Comparison of ENCODE assay signal across 15 cellular contexts in the genomic region with DNA sequence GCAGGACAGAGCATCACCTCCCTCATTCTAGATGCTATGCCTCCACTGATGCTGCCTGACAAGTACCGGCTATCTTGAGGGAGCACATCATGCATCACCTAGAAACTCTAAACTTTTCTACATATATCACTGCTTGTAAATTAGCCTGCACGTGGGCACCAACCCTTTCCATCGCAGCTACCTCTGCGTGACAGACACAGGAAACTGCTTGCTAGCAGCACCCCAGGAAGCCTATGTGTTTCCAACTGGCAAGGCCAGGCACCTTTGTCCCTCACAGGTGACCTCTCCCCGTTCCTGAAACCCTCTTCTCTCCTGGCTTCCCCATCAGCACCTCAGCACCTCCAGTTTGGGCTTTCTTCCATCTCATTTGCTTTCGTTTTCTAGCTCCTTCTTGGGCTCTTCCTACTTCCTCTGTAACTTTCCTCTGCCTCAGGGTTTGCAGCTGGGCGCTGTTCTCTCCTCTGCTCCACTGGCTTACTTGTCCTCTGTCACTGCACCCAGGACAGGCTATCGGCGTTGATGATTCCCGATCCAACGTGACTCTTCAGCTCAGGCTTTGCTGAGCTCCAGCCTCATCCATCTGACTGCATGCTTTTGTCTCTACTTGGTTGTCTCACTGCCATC.
DNase-seq lines count a peak whose midpoint lies in the region; ATAC-seq and TF ChIP-seq lines count a peak whose summit lies in the region.
"Had no signal": no experiment of that assay in that cellular context is flagged by ENCODE, and none has a peak within 500 bp of the region (broad histone marks: within the 10 kb centered on the region; RNA-seq: fewer than 3 reads in every experiment).

No MANE protein-coding gene starts in this region.

- no peak for DNase-seq in activated CD8-positive, alpha-beta memory T cell treated with anti-CD3 and anti-CD28 coated beads, Interleukin-2, amount 10 ng/mL, durations not matched to agents 7 days and 5 days
- DNase-seq in activated CD8-positive, alpha-beta memory T cell treated with anti-CD3 and anti-CD28 coated beads for 24 hours, result no peak
- DNase-seq in LNCaP clone FGC (ENCODE audit: low read depth) (no peak), anterior cingulate cortex (lab: John Stamatoyannopoulos, UW) (no peak)
- DNase-seq in activated naive CD8-positive, alpha-beta T cell treated with anti-CD3 and anti-CD28 coated beads, Interleukin-2, amount 10 ng/mL, durations not matched to agents 7 days and 5 days, result no peak
- DNase-seq in NK-92 treated with Interleukin-12 subunit alpha and Interleukin-12 subunit beta, amount 100 ng/mL, for 24 hours (lab: John Stamatoyannopoulos, UW), result no peak
- DNase-seq: activated CD4-positive, alpha-beta T cell treated with anti-CD3 and anti-CD28 coated beads for 1 hour; activated T-cell treated with anti-CD3 and anti-CD28 coated beads, Interleukin-2, amount 50 U/mL, for 1 hour; esophagus squamous epithelium; heart left ventricle; NCI-H1092 had no signal

- peak overlapping the region; percentile 57 for H3K4me2 ChIP-seq in parathyroid adenoma (ENCODE audit: low read length)

- no peak overlapping the region for H3K27ac Mint-ChIP-seq in activated CD8-positive, alpha-beta memory T cell treated with anti-CD3 and anti-CD28 coated beads, Interleukin-2, amount 10 ng/mL, durations not matched to agents 7 days and 5 days
- H3K27ac Mint-ChIP-seq in activated naive CD8-positive, alpha-beta T cell treated with anti-CD3 and anti-CD28 coated beads, Interleukin-2, amount 10 ng/mL, durations not matched to agents 7 days and 5 days, result no peak overlapping the region
- H3K27ac Mint-ChIP-seq: type B pancreatic cell had no signal

- no peaks in the 10 kb centered on the region for H3K9me3 Mint-ChIP-seq in activated CD8-positive, alpha-beta memory T cell treated with anti-CD3 and anti-CD28 coated beads, Interleukin-2, amount 10 ng/mL, durations not matched to agents 7 days and 5 days (ENCODE audit: low read depth)
- H3K9me3 Mint-ChIP-seq in activated naive CD8-positive, alpha-beta T cell treated with anti-CD3 and anti-CD28 coated beads, Interleukin-2, amount 10 ng/mL, durations not matched to agents 7 days and 5 days, result peaks cover 1% of the 10 kb centered on the region

- H2AFZ ChIP-seq in parathyroid adenoma, result peak overlapping the region; percentile 25

- H3K9me3 ChIP-seq in parathyroid adenoma (ENCODE audit: control insufficient read depth, low read length), result no peaks in the 10 kb centered on the region

- H3K27ac ChIP-seq in parathyroid adenoma, result no peak overlapping the region
- H3K27ac ChIP-seq: ascending aorta, esophagus squamous epithelium, heart left ventricle had no signal

- POLR2A ChIA-PET in activated naive CD8-positive, alpha-beta T cell treated with anti-CD3 and anti-CD28 coated beads, Interleukin-2, amount 10 ng/mL, durations not matched to agents 7 days and 5 days (lab: Charles Lee), result no interaction called here

- H3K36me3 Mint-ChIP-seq in activated CD8-positive, alpha-beta memory T cell treated with anti-CD3 and anti-CD28 coated beads, Interleukin-2, amount 10 ng/mL, durations not matched to agents 7 days and 5 days, result no peaks in the 10 kb centered on the region
- H3K36me3 Mint-ChIP-seq in activated naive CD8-positive, alpha-beta T cell treated with anti-CD3 and anti-CD28 coated beads, Interleukin-2, amount 10 ng/mL, durations not matched to agents 7 days and 5 days, result no peaks in the 10 kb centered on the region
- H3K36me3 Mint-ChIP-seq: type B pancreatic cell had no signal

- H3K4me1 ChIP-seq in parathyroid adenoma, result no peaks in the 10 kb centered on the region
- H3K4me1 ChIP-seq: ascending aorta, heart left ventricle had no signal

- peak overlapping the region; percentile 5 for H3K4me3 Mint-ChIP-seq in activated CD8-positive, alpha-beta memory T cell treated with anti-CD3 and anti-CD28 coated beads, Interleukin-2, amount 10 ng/mL, durations not matched to agents 7 days and 5 days
- H3K4me3 Mint-ChIP-seq in activated naive CD8-positive, alpha-beta T cell treated with anti-CD3 and anti-CD28 coated beads, Interleukin-2, amount 10 ng/mL, durations not matched to agents 7 days and 5 days, result peak overlapping the region; percentile 70
- H3K4me3 Mint-ChIP-seq: type B pancreatic cell had no signal

- peaks cover 2% of the 10 kb centered on the region for H3K27me3 ChIP-seq in parathyroid adenoma (ENCODE audit: control insufficient read depth, insufficient read depth, low read length)
- H3K27me3 ChIP-seq: ascending aorta had no signal

- TF ChIP-seq CTCF in LNCaP clone FGC (IDR thresholded peaks at IDR 0.05; ENCODE audit: control insufficient read depth, extremely low read depth, insufficient read depth) (no peak), parathyroid adenoma (IDR thresholded peaks at IDR 0.05) (no peak)

- H3K36me3 ChIP-seq in parathyroid adenoma (ENCODE audit: control insufficient read depth, insufficient read depth, low read length), result no peaks in the 10 kb centered on the region
- H3K36me3 ChIP-seq: ascending aorta, esophagus squamous epithelium, heart left ventricle had no signal

- H3K4me1 Mint-ChIP-seq in activated CD8-positive, alpha-beta memory T cell treated with anti-CD3 and anti-CD28 coated beads, Interleukin-2, amount 10 ng/mL, durations not matched to agents 7 days and 5 days, result no peaks in the 10 kb centered on the region
- peaks cover 3% of the 10 kb centered on the region for H3K4me1 Mint-ChIP-seq in activated naive CD8-positive, alpha-beta T cell treated with anti-CD3 and anti-CD28 coated beads, Interleukin-2, amount 10 ng/mL, durations not matched to agents 7 days and 5 days

- no peak for ATAC-seq in activated CD8-positive, alpha-beta memory T cell treated with anti-CD3 and anti-CD28 coated beads, Interleukin-2, amount 10 ng/mL, durations not matched to agents 7 days and 5 days
- ATAC-seq in activated naive CD8-positive, alpha-beta T cell treated with anti-CD3 and anti-CD28 coated beads, Interleukin-2, amount 10 ng/mL, durations not matched to agents 7 days and 5 days (ENCODE audit: low read depth), result no peak
- no peak for ATAC-seq in HG03108 (IDR thresholded peaks at IDR 0.05; ENCODE audit: unreplicated experiment)
- ATAC-seq: heart left ventricle had no signal

- H3K27me3 Mint-ChIP-seq in activated CD8-positive, alpha-beta memory T cell treated with anti-CD3 and anti-CD28 coated beads, Interleukin-2, amount 10 ng/mL, durations not matched to agents 7 days and 5 days, result no peaks in the 10 kb centered on the region
- peaks cover 11% of the 10 kb centered on the region for H3K27me3 Mint-ChIP-seq in activated naive CD8-positive, alpha-beta T cell treated with anti-CD3 and anti-CD28 coated beads, Interleukin-2, amount 10 ng/mL, durations not matched to agents 7 days and 5 days

- no peak overlapping the region for H3K9ac ChIP-seq in parathyroid adenoma

- no peaks in the 10 kb centered on the region for H3K79me2 ChIP-seq in parathyroid adenoma

- peak overlapping the region; percentile 11; the same call in 1 of the 2 replicates for H3K4me3 ChIP-seq in LNCaP clone FGC (ENCODE audit: low read depth, low read length)
- H3K4me3 ChIP-seq in parathyroid adenoma (ENCODE audit: low read depth, low read length), result peak overlapping the region; percentile 28
- H3K4me3 ChIP-seq: ascending aorta had no signal

- CTCF ChIA-PET in activated CD8-positive, alpha-beta memory T cell treated with anti-CD3 and anti-CD28 coated beads, Interleukin-2, amount 10 ng/mL, durations not matched to agents 7 days and 5 days (lab: Charles Lee), result no interaction called here
